Comparison of ENCODE assay signal across 14 cellular contexts in the genomic region with DNA sequence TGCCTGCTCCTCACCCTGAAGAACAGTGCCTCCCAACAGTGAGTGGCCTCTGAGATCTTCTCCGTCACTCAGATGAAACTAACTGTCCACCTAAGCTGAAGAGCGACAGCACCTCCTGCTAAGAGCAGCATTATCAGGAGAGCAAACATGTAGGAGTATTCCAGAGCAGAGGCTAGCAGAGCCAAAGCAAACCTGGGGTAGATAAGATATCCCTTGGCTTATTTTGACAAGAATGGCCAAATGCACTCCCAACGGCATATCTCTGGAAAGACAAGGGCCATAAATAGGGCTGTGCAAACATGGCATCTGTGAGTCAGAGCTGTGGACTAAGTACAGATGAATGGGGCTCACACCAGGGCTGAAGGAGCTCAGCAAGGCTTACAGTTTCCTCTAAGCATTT.
DNase-seq lines count a peak whose midpoint lies in the region; ATAC-seq and TF ChIP-seq lines count a peak whose summit lies in the region.
"Had no signal": no experiment of that assay in that cellular context is flagged by ENCODE, and none has a peak within 500 bp of the region (broad histone marks: within the 10 kb centered on the region; RNA-seq: fewer than 3 reads in every experiment).

No MANE protein-coding gene starts in this region.

- intact Hi-C loops in left cardiac atrium (cut with DNase I): no loop called here
- intact Hi-C loops in left ventricle myocardium inferior (cut with micrococcal nuclease): no loop called here
- intact Hi-C loops in body of pancreas (cut with DNase I): no loop called here
- intact Hi-C loops in left lung (cut with DNase I): no loop called here

- peaks cover 56% of the 10 kb centered on the region for H3K36me3 ChIP-seq in left ventricle myocardium inferior
- no peaks in the 10 kb centered on the region for H3K36me3 ChIP-seq in body of pancreas (replicated peaks in 1 of 2; ENCODE audit: insufficient read depth in 1 of 2, low read depth in 2 of 2)
- no peaks in the 10 kb centered on the region for H3K36me3 ChIP-seq in left lung

- H3K27me3 ChIP-seq in left ventricle myocardium inferior (ENCODE audit: low read depth): no peaks in the 10 kb centered on the region
- H3K27me3 ChIP-seq in body of pancreas: no peaks in the 10 kb centered on the region
- no peaks in the 10 kb centered on the region for H3K27me3 ChIP-seq in left lung
- H3K27me3 ChIP-seq: suprapubic skin had no signal

- 37 to 38% methylated on average over 3 of the region's 3 CpGs for WGBS in body of pancreas, 2 donors

- ATAC-seq in left cardiac atrium (peak; percentile 72 to 96), body of pancreas (peak; percentile 86), left lung (peak; percentile 87), HG03025 (IDR thresholded peaks at IDR 0.05; ENCODE audit: low FRiP score, unreplicated experiment) (no peak), HG02981 (IDR thresholded peaks at IDR 0.05; ENCODE audit: unreplicated experiment) (no peak)
- ATAC-seq: SK-N-SH treated with all-trans-retinoic acid at 6 μM for 48 hours had no signal

- TF ChIP-seq POLR2A in body of pancreas (IDR thresholded peaks at IDR 0.05): no peak

- no peak for TF ChIP-seq CTCF in left ventricle myocardium inferior (IDR thresholded peaks at IDR 0.05; ENCODE audit: borderline replicate concordance)
- TF ChIP-seq CTCF in body of pancreas (IDR thresholded peaks at IDR 0.05): no peak
- no peak for TF ChIP-seq CTCF in left lung (IDR thresholded peaks at IDR 0.05)
- no peak for TF ChIP-seq CTCF in GM13976 (IDR thresholded peaks at IDR 0.05; ENCODE audit: borderline replicate concordance, control extremely low read depth, extremely low read depth, insufficient read depth, missing control alignments)

- in situ Hi-C loops in GM13976 (cut with MboI; ENCODE audit: low sequenced_read_pairs, unreplicated experiment): no loop called here

- H3K4me1 ChIP-seq in left ventricle myocardium inferior (no peaks in the 10 kb centered on the region), body of pancreas (peaks cover 15% of the 10 kb centered on the region), left lung (no peaks in the 10 kb centered on the region)
- H3K4me1 ChIP-seq: suprapubic skin had no signal

- H3K9me3 ChIP-seq in left ventricle myocardium inferior (replicated peaks) (no peaks in the 10 kb centered on the region), body of pancreas (no peaks in the 10 kb centered on the region), left lung (no peaks in the 10 kb centered on the region)
- H3K9me3 ChIP-seq: suprapubic skin had no signal

- no peak overlapping the region for H3K4me3 ChIP-seq in left ventricle myocardium inferior
- no peak overlapping the region for H3K4me3 ChIP-seq in body of pancreas
- no peak overlapping the region for H3K4me3 ChIP-seq in left lung
- H3K4me3 ChIP-seq: suprapubic skin had no signal

- H3K27ac ChIP-seq in left ventricle myocardium inferior (replicated peaks): no peak overlapping the region
- H3K27ac ChIP-seq in body of pancreas: peak overlapping the region in 1 of 4 donors; percentile 8
- no peak overlapping the region for H3K27ac ChIP-seq in left lung
- H3K27ac ChIP-seq: HL-60, suprapubic skin, WERI-Rb-1 had no signal

- DNase-seq in left cardiac atrium: peak; percentile 44
- no peak for DNase-seq in left ventricle myocardium inferior
- DNase-seq in body of pancreas: peak; percentile 49 to 77 (median 64)
- no peak for DNase-seq in left lung
- no peak for DNase-seq in GM13976 (ENCODE audit: low spot score)
- DNase-seq in activated CD8-positive, alpha-beta memory T cell treated with anti-CD3 and anti-CD28 coated beads for 24 hours: no peak
- DNase-seq: COR-L47, NCI-H2171 treated with DMSO at 0.1 percent for 48 hours, WERI-Rb-1 had no signal

Comparison
In these comparisons a context has a peak if more than half of its experiments do, and no peak if none do; other contexts are left out.
1. DNase-seq: peak in left cardiac atrium (single experiment) and body of pancreas (4 of 4); none in left ventricle myocardium inferior (single experiment), left lung (0 of 2), GM13976 (single experiment) and activated CD8-positive, alpha-beta memory T cell treated with anti-CD3 and anti-CD28 coated beads for 24 hours (single experiment).
2. ATAC-seq: peak in left cardiac atrium (2 of 2), body of pancreas (single experiment) and left lung (single experiment); none in HG03025 (single experiment) and HG02981 (single experiment).